In the genomic region with DNA sequence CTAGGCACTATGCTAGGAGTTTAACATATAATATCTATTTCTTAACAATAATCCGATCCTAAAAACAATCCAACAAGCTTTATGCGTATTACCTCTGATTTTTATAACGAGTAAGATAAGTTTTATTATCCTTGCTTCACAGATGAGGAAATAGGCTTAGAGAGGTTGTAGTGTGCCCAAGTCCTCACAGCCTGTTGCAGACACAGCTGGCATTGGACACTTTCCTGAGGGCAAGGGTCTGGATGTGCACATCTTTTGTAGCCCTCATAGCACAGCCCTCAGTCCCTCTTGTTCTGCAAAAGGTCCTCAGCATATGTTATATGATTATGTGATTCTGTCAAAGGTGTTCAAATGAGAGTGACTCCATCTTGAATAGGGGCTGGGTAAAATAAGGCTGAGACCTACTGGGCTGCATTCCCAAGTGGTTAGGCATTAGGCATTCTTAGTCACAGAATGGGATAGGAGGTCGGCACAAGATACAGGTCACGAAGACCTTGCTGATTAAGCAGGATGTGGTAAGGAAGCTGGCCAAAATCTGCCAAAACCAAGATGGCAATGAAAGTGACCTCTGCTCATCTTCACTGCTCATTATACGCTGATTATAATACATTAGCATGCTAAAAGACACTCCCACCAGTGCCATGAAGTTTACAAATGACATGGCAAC, we compare ENCODE assay signal across 17 cellular contexts.
DNase-seq lines count a peak whose midpoint lies in the region; TF ChIP-seq lines count a peak whose summit lies in the region.
"Had no signal": no experiment of that assay in that cellular context is flagged by ENCODE, and none has a peak within 500 bp of the region (broad histone marks: within the 10 kb centered on the region; RNA-seq: fewer than 3 reads in every experiment).

No MANE protein-coding gene starts in this region.

- in situ Hi-C loops in astrocyte of the spinal cord (cut with HindIII; ENCODE audit: low sequenced_read_pairs) = no loop called here

- DNase-seq in BJ (ENCODE audit: low read depth) = peak; percentile 19
- DNase-seq in LHCN-M2 (ENCODE audit: low read depth) = peak; percentile 78
- DNase-seq in astrocyte of the spinal cord (ENCODE audit: low read depth, low spot score) = peak; percentile 45
- DNase-seq in kidney tubule cell (ENCODE audit: low spot score) = peak; percentile 93
- DNase-seq in C1 segment of cervical spinal cord (lab: John Stamatoyannopoulos, UW) = no peak
- DNase-seq in SJCRH30 = no peak
- no peak for DNase-seq in activated naive CD4-positive, alpha-beta T cell (lab: John Stamatoyannopoulos, UW)
- DNase-seq in CD14-positive monocyte (ENCODE audit: low spot score) = no peak
- DNase-seq: activated CD4-positive, alpha-beta T cell treated with anti-CD3 and anti-CD28 coated beads, Interleukin-2, amount 10 ng/mL, durations not matched to agents 7 days and 5 days; activated T-cell treated with anti-CD3 and anti-CD28 coated beads, Interleukin-2, amount 50 U/mL, for 4 hours; amniotic stem cell; Karpas-422; NCI-H1694 treated with DMSO at 0.1 percent for 48 hours; Peyer's patch; sigmoid colon; stimulated activated naive CD8-positive, alpha-beta T cell treated with anti-CD3 and anti-CD28 coated beads, Interleukin-15, Interleukin-2, amounts not matched to agents 100 U/mL and 50 U/mL, for 24 hours had no signal

- H3K4me1 ChIP-seq in SJCRH30 = peaks cover 32% of the 10 kb centered on the region

- POLR2A ChIA-PET in BJ (lab: Charles Lee) = no interaction called here

- intact Hi-C loops in CD14-positive monocyte (cut with micrococcal nuclease) = no loop called here

- CTCF ChIA-PET in BJ (lab: Yijun Ruan, JAX) = interaction anchor here (1.4 kb wide), 1 partner anchor 11 kb away, joined by 5 read pairs; no protein-coding TSS in a partner anchor

- H3K36me3 ChIP-seq in BJ (ENCODE audit: control insufficient read depth, insufficient read depth, low read length) (no peaks in the 10 kb centered on the region), SJCRH30 (no peaks in the 10 kb centered on the region)
- H3K36me3 ChIP-seq: HAP-1, Peyer's patch, sigmoid colon had no signal

- no peaks in the 10 kb centered on the region for H3K27me3 Mint-ChIP-seq in CD14-positive monocyte (ENCODE audit: low read depth in 3 of 3)

- TF ChIP-seq CTCF in BJ (IDR thresholded peaks at IDR 0.05; ENCODE audit: insufficient read depth, low read depth, low read length) (no peak), astrocyte of the spinal cord (IDR thresholded peaks at IDR 0.05; ENCODE audit: low read depth, low read length) (no peak), CD14-positive monocyte (IDR thresholded peaks at IDR 0.05) (no peak)

- peaks cover 0 to 1% of the 10 kb centered on the region in 2 donors for H3K36me3 Mint-ChIP-seq in CD14-positive monocyte

- H3K27ac ChIP-seq in SJCRH30 = no peak overlapping the region
- H3K27ac ChIP-seq: sigmoid colon had no signal

- H3K27ac Mint-ChIP-seq in CD14-positive monocyte = no peak overlapping the region
- H3K27ac Mint-ChIP-seq: activated CD4-positive, alpha-beta T cell treated with anti-CD3 and anti-CD28 coated beads, Interleukin-2, amount 10 ng/mL, durations not matched to agents 7 days and 5 days had no signal

- H3K9me3 ChIP-seq in SJCRH30 (replicated peaks) = peaks cover 8% of the 10 kb centered on the region; the same call in 1 of the 2 replicates
- H3K9me3 ChIP-seq: HAP-1, Peyer's patch, sigmoid colon had no signal

- H3K4me3 ChIP-seq in BJ (ENCODE audit: low read depth, low read length) (no peak overlapping the region), astrocyte of the spinal cord (ENCODE audit: low read depth, low read length) (no peak overlapping the region), SJCRH30 (no peak overlapping the region)
- H3K4me3 ChIP-seq: HAP-1, Peyer's patch, sigmoid colon had no signal

- H3K9me3 Mint-ChIP-seq in CD14-positive monocyte = peaks cover 8 to 14% (median 10%) of the 10 kb centered on the region in 7 donors
- H3K9me3 Mint-ChIP-seq: activated CD4-positive, alpha-beta T cell treated with anti-CD3 and anti-CD28 coated beads, Interleukin-2, amount 10 ng/mL, durations not matched to agents 7 days and 5 days had no signal

- H3K4me1 Mint-ChIP-seq in CD14-positive monocyte = peaks cover 29% of the 10 kb centered on the region

- H3K4me3 Mint-ChIP-seq in CD14-positive monocyte = no peak overlapping the region
- H3K4me3 Mint-ChIP-seq: activated CD4-positive, alpha-beta T cell treated with anti-CD3 and anti-CD28 coated beads, Interleukin-2, amount 10 ng/mL, durations not matched to agents 7 days and 5 days; activated T-cell treated with anti-CD3 and anti-CD28 coated beads, Interleukin-2, amount 50 U/mL, for 4 hours had no signal

- H3K27me3 ChIP-seq in BJ (ENCODE audit: control insufficient read depth, insufficient read depth, low read length) (no peaks in the 10 kb centered on the region), SJCRH30 (no peaks in the 10 kb centered on the region)
- H3K27me3 ChIP-seq: Peyer's patch, sigmoid colon had no signal

Comparison
In these comparisons a context has a peak if more than half of its experiments do, and no peak if none do; other contexts are left out.
1. DNase-seq: peak in BJ (single experiment), LHCN-M2 (single experiment), astrocyte of the spinal cord (single experiment) and kidney tubule cell (single experiment); none in C1 segment of cervical spinal cord (0 of 14), SJCRH30 (0 of 2), activated naive CD4-positive, alpha-beta T cell (0 of 4) and CD14-positive monocyte (single experiment).